ENCODE assay signal across 30 cellular contexts in genomic region chr17:73015722-73016276, GRCh38.
"Had no signal": no experiment of that assay in that cellular context is flagged by ENCODE, and none has a peak within 500 bp of the region (broad histone marks: within the 10 kb centered on the region; RNA-seq: fewer than 3 reads in every experiment).

No MANE protein-coding gene starts in this region.

- H3K4me3 Mint-ChIP-seq: naive thymus-derived CD4-positive, alpha-beta T cell; natural killer cell; nephron; neural progenitor cell; stimulated activated memory B cell treated with anti-CD40 and anti-IgM and Interleukin-4, amounts not matched to agents 10 μg/mL and 1 μg/mL and 100 μg/mL, for 72 hours; stimulated activated naive CD8-positive, alpha-beta T cell treated with anti-CD3 and anti-CD28 coated beads, Interleukin-15, amount 100 ng/mL, for 72 hours had no signal

- H3K4me2 ChIP-seq: neural progenitor cell, smooth muscle cell had no signal

- FAIRE-seq: pancreas, urothelium cell line had no signal

- H3K27me3 Mint-ChIP-seq: naive thymus-derived CD4-positive, alpha-beta T cell; stimulated activated memory B cell treated with anti-CD40 and anti-IgM and Interleukin-4, amounts not matched to agents 10 μg/mL and 1 μg/mL and 100 μg/mL, for 72 hours; stimulated activated naive CD8-positive, alpha-beta T cell treated with anti-CD3 and anti-CD28 coated beads, Interleukin-15, amount 100 ng/mL, for 72 hours had no signal

- H3K27ac ChIP-seq: neural progenitor cell, pancreas, psoas muscle, skin epidermis, spleen, suprapubic skin, testis, tibial artery, transverse colon, upper lobe of left lung, vagina had no signal

- H2AFZ ChIP-seq: neural progenitor cell had no signal

- H3K27me3 ChIP-seq: neural progenitor cell, pancreas, spleen, suprapubic skin, testis, tibial artery, transverse colon, upper lobe of left lung, vagina had no signal

- H3K36me3 Mint-ChIP-seq: neural progenitor cell had no signal

- H3K27ac Mint-ChIP-seq: naive thymus-derived CD4-positive, alpha-beta T cell; natural killer cell; neural progenitor cell; progenitor cell of endocrine pancreas; stimulated activated memory B cell treated with anti-CD40 and anti-IgM and Interleukin-4, amounts not matched to agents 10 μg/mL and 1 μg/mL and 100 μg/mL, for 72 hours; stimulated activated naive CD8-positive, alpha-beta T cell treated with anti-CD3 and anti-CD28 coated beads, Interleukin-15, amount 100 ng/mL, for 72 hours had no signal

- DNase-seq: naive thymus-derived CD4-positive, alpha-beta T cell; natural killer cell; occipital lobe; pancreas; psoas muscle; right cardiac atrium; spleen; stimulated activated CD4-positive, alpha-beta T cell treated with anti-CD3 and anti-CD28 coated beads, Interleukin-12 subunit alpha, Interleukin-12 subunit beta, amount 100 ng/mL, for 4 hours; stimulated activated CD4-positive, alpha-beta T cell treated with anti-CD3 and anti-CD28 coated beads, Interleukin-1b, Interleukin-23, amount 100 ng/mL, for 48 hours; stimulated activated CD4-positive, alpha-beta T cell treated with anti-CD3 and anti-CD28 coated beads, Interleukin-4, amount 100 ng/mL, for 1 hour; stimulated activated CD4-positive, alpha-beta T cell treated with anti-CD3 and anti-CD28 coated beads, Interleukin-4, amount 100 ng/mL, for 4 hours; stimulated activated CD8-positive, alpha-beta memory T cell treated with anti-CD3 and anti-CD28 coated beads, Interleukin-4, amount 100 ng/mL, for 48 hours; stimulated activated naive CD4-positive, alpha-beta T cell; stimulated activated naive CD8-positive, alpha-beta T cell treated with anti-CD3 and anti-CD28 coated beads, Interleukin-15, amount 100 ng/mL, for 72 hours; stimulated activated naive CD8-positive, alpha-beta T cell treated with anti-CD3 and anti-CD28 coated beads, Interleukin-15, Interleukin-2, amounts not matched to agents 100 U/mL and 50 U/mL, for 24 hours; substantia nigra; testis; tibial artery; transverse colon; upper lobe of left lung had no signal

- H3K9ac ChIP-seq: neural progenitor cell had no signal

- H3K9me3 ChIP-seq: pancreas, suprapubic skin, testis, vagina had no signal

- ATAC-seq: naive thymus-derived CD4-positive, alpha-beta T cell; natural killer cell; pancreas; psoas muscle; right cardiac atrium; sciatic nerve; stimulated activated memory B cell treated with anti-CD40 and anti-IgM and Interleukin-4, amounts not matched to agents 10 μg/mL and 1 μg/mL and 100 μg/mL, for 72 hours; stimulated activated naive CD8-positive, alpha-beta T cell treated with anti-CD3 and anti-CD28 coated beads, Interleukin-15, amount 100 ng/mL, for 72 hours; stimulated activated naive CD8-positive, alpha-beta T cell treated with anti-CD3 and anti-CD28 coated beads, Interleukin-15, Interleukin-2, amounts not matched to agents 100 U/mL and 50 U/mL, for 24 hours had no signal

- H3K4me1 ChIP-seq: pancreas, psoas muscle, suprapubic skin, testis, tibial artery, vagina had no signal

- H3K36me3 ChIP-seq: neural progenitor cell, pancreas, suprapubic skin, tibial artery, transverse colon, upper lobe of left lung, vagina had no signal

- H3K4me3 ChIP-seq: neural progenitor cell, pancreas, psoas muscle, skin epidermis, smooth muscle cell, spleen, suprapubic skin, testis, tibial artery, transverse colon, upper lobe of left lung, vagina had no signal
